Comparison of ENCODE assay signal across 8 cellular contexts in the genomic region with DNA sequence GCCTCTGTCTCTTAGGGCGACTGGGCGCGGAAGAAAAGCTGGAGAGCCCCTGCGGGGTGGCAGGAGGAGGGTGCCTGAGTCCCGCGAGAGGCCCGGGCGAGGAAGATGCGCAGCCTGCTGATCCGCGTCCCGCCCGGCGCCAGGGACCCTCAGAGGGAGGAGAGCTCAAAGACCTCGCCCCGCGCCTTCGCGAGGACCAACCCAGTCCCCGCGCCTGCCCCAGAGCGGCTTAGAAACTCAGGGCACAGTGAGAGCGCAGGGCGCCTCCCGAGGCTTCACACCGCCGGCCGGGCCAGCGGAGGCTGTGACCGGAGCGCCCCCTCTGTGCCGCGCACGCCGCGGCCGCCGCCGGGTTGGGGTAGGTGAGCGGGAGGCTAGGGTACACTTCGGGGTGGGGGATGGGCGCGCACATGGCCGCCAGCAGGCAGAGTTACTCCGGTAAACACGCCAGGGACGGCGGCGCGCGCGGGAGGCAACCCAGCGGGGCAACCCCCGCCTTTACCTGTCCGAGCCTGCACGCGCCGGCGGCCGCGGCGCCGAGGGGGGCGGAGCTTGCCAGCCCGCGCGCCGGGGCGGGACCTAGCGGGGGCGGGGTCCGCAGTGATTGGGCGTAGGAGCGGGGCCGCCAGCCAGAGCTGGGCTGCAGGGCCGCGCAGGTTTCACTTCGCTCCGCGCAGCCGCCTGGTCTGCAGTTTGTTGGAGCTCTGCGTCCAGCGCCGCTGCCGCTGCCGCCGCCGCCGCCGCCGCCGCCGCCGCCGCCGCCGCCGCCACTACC. TPM values are rescaled to one million over a fixed set of nuclear protein-coding genes. Genes with fewer than 3 reads are reported as not detected.
DNase-seq lines count a peak whose midpoint lies in the region; ATAC-seq and TF ChIP-seq lines count a peak whose summit lies in the region.

A gene with protein sequence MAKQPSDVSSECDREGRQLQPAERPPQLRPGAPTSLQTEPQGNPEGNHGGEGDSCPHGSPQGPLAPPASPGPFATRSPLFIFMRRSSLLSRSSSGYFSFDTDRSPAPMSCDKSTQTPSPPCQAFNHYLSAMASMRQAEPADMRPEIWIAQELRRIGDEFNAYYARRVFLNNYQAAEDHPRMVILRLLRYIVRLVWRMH (plus strand): TSS at position 662 of the 775 bp plus-strand sequence. CDS start 2,832 bp downstream, outside the sequence.

- peaks cover 10% of the 10 kb centered on the region for H3K4me1 Mint-ChIP-seq in glutamatergic neuron (ENCODE audit: low read depth, unreplicated experiment)

- H3K4me3 ChIP-seq in ovary (peak within 1 kb of the TSS; percentile 65), thyroid gland (replicated peaks in 1 of 3) (peak within 1 kb of the TSS; percentile 13 to 85 (median 69))

- no peak for TF ChIP-seq EP300 in ovary (IDR thresholded peaks at IDR 0.05)

- no peaks in the 10 kb centered on the region for H3K27me3 ChIP-seq in ovary
- H3K27me3 ChIP-seq in thyroid gland, result peaks cover 7% of the 10 kb centered on the region

- WGBS in ovary, 3 donors, result 0 to 1% (median 0%) methylated on average over 43 to 97 of the region's 98 CpGs
- 0 to 3% methylated on average over 22 to 23 of the region's 98 CpGs for WGBS in thyroid gland, 2 donors

- H3K36me3 ChIP-seq in ovary (no peaks in the 10 kb centered on the region), thyroid gland (peaks cover 7 to 15% of the 10 kb centered on the region in 2 donors)

- peak within 1 kb of the TSS; percentile 92 for H3K4me3 Mint-ChIP-seq in glutamatergic neuron (ENCODE audit: unreplicated experiment)

- H3K27ac ChIP-seq in ovary, result peak within 1 kb of the TSS in 1 of 2 donors; percentile 16
- peak within 1 kb of the TSS; percentile 86 to 93 (median 86) for H3K27ac ChIP-seq in thyroid gland

- no peaks in the 10 kb centered on the region for H3K36me3 Mint-ChIP-seq in glutamatergic neuron (ENCODE audit: unreplicated experiment)

- H3K27ac Mint-ChIP-seq in glutamatergic neuron (ENCODE audit: unreplicated experiment), result no peak within 1 kb of the TSS

- ATAC-seq in HG02588 (IDR thresholded peaks at IDR 0.05; ENCODE audit: unreplicated experiment), result peak; percentile 45
- peak; percentile 72 for ATAC-seq in SK-N-SH treated with all-trans-retinoic acid at 6 μM for 48 hours

- TF ChIP-seq POLR2A in GM10847 (IDR thresholded peaks at IDR 0.05; ENCODE audit: extremely low read depth, insufficient read length), result peak; percentile 71
- TF ChIP-seq POLR2A in ovary (IDR thresholded peaks at IDR 0.05), result peak; percentile 64
- peak; percentile 91 to 99 for TF ChIP-seq POLR2A in thyroid gland (IDR thresholded peaks at IDR 0.05)

- H3K4me1 ChIP-seq in ovary (ENCODE audit: insufficient read depth) (peaks cover 16% of the 10 kb centered on the region), thyroid gland (peaks cover 41 to 45% of the 10 kb centered on the region in 2 donors)

- intact Hi-C loops in ovary (cut with DNase I) (no loop called here), thyroid gland (cut with DNase I) (no loop called here)

- H3K9me3 ChIP-seq in ovary (no peaks in the 10 kb centered on the region), thyroid gland (no peaks in the 10 kb centered on the region)

- H3K9me3 Mint-ChIP-seq in glutamatergic neuron (ENCODE audit: unreplicated experiment), result peaks cover 12% of the 10 kb centered on the region

- H3K27me3 Mint-ChIP-seq in glutamatergic neuron (ENCODE audit: unreplicated experiment), result peaks cover 20% of the 10 kb centered on the region

- TF ChIP-seq CTCF in glutamatergic neuron (IDR thresholded peaks at IDR 0.05; ENCODE audit: partially characterized antibody, unreplicated experiment), result peak; percentile 20
- TF ChIP-seq CTCF in ovary (IDR thresholded peaks at IDR 0.05), result peak in 1 of 3 donors; percentile 9
- TF ChIP-seq CTCF in thyroid gland (IDR thresholded peaks at IDR 0.05), result peak in 1 of 6 experiments; percentile 15

- DNase-seq in NCI-H1092 (lab: John Stamatoyannopoulos, UW), result peak; percentile 90
- DNase-seq in activated naive CD4-positive, alpha-beta T cell treated with anti-CD3 and anti-CD28 coated beads, Interleukin-2, amount 50 U/mL, for 16 hours, result peak; percentile 87
- peak; percentile 90 for DNase-seq in glutamatergic neuron
- peak; percentile 87 to 93 (median 90) for DNase-seq in ovary
- DNase-seq in thyroid gland, result peak; percentile 95

TF ChIP-seq in SK-N-SH treated with all-trans-retinoic acid at 6 μM for 48 hours, 23 proteins besides CTCF, POLR2A, EP300 and RAD21:
- TF ChIP-seq ESRRG (CRISPR knock-in tag; IDR thresholded peaks at IDR 0.05), result no peak
- TF ChIP-seq RARB (CRISPR knock-in tag; IDR thresholded peaks at IDR 0.05), result no peak
- TF ChIP-seq BACH2 (CRISPR knock-in tag; IDR thresholded peaks at IDR 0.05; ENCODE audit: borderline replicate concordance), result no peak
- no peak for TF ChIP-seq ZNF565 (CRISPR knock-in tag; conservative IDR thresholded peaks at IDR 0.05; ENCODE audit: low read depth)
- TF ChIP-seq GLIS3 (CRISPR knock-in tag; IDR thresholded peaks at IDR 0.05), result no peak
- TF ChIP-seq SNAI2 (CRISPR knock-in tag; IDR thresholded peaks at IDR 0.05), result no peak
- TF ChIP-seq, protein P1, sequence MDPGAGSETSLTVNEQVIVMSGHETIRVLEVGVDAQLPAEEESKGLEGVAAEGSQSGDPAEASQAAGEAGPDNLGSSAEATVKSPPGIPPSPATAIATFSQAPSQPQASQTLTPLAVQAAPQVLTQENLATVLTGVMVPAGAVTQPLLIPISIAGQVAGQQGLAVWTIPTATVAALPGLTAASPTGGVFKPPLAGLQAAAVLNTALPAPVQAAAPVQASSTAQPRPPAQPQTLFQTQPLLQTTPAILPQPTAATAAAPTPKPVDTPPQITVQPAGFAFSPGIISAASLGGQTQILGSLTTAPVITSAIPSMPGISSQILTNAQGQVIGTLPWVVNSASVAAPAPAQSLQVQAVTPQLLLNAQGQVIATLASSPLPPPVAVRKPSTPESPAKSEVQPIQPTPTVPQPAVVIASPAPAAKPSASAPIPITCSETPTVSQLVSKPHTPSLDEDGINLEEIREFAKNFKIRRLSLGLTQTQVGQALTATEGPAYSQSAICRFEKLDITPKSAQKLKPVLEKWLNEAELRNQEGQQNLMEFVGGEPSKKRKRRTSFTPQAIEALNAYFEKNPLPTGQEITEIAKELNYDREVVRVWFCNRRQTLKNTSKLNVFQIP (CRISPR knock-in tag; IDR thresholded peaks at IDR 0.05; ENCODE audit: borderline replicate concordance, low read depth), result no peak
- no peak for TF ChIP-seq ZFP30 (CRISPR knock-in tag; IDR thresholded peaks at IDR 0.05)
- TF ChIP-seq ZNF8 (CRISPR knock-in tag; IDR thresholded peaks at IDR 0.05), result no peak
- TF ChIP-seq OSR1 (CRISPR knock-in tag; IDR thresholded peaks at IDR 0.05), result no peak
- TF ChIP-seq, protein P2, sequence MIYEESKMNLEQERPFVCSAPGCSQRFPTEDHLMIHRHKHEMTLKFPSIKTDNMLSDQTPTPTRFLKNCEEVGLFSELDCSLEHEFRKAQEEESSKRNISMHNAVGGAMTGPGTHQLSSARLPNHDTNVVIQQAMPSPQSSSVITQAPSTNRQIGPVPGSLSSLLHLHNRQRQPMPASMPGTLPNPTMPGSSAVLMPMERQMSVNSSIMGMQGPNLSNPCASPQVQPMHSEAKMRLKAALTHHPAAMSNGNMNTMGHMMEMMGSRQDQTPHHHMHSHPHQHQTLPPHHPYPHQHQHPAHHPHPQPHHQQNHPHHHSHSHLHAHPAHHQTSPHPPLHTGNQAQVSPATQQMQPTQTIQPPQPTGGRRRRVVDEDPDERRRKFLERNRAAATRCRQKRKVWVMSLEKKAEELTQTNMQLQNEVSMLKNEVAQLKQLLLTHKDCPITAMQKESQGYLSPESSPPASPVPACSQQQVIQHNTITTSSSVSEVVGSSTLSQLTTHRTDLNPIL (CRISPR knock-in tag; IDR thresholded peaks at IDR 0.05; ENCODE audit: low read depth), result no peak
- TF ChIP-seq ZFP3 (CRISPR knock-in tag; IDR thresholded peaks at IDR 0.05), result no peak
- no peak for TF ChIP-seq PPARA (CRISPR knock-in tag; IDR thresholded peaks at IDR 0.05; ENCODE audit: borderline replicate concordance)
- TF ChIP-seq ISL1 (CRISPR knock-in tag; IDR thresholded peaks at IDR 0.05), result no peak
TF ChIP-seq in SK-N-SH treated with all-trans-retinoic acid at 6 μM for 48 hours: peak in this region for 0.

RNA-seq across cellular contexts. Expression of the gene that starts here (rescaled TPM):
- 20.0 TPM for total RNA-seq in glutamatergic neuron (ENCODE audit: unreplicated experiment)
- 10 to 100 TPM; 16.8 to 34.7 (median 21.2) TPM for total RNA-seq in ovary
- 10 to 100 TPM; 11.6 to 17.7 TPM for polyA plus RNA-seq in ovary
- 10 to 100 TPM; 48.4 to 90.6 (median 62.4) TPM for total RNA-seq in thyroid gland
